17 cellular contexts compared by ENCODE assay signal in genomic region chr5:65209341-65209740, GRCh38.
A peak's percentile ranks its signal among the peaks of the same experiment; 100 is the strongest.
DNase-seq lines count a peak whose midpoint lies in the region; ATAC-seq, FAIRE-seq and TF ChIP-seq lines count a peak whose summit lies in the region.
"Had no signal": no experiment of that assay in that cellular context is flagged by ENCODE, and none has a peak within 500 bp of the region (broad histone marks: within the 10 kb centered on the region; RNA-seq: fewer than 3 reads in every experiment).

No MANE protein-coding gene starts in this region.

- no peak for ATAC-seq in HG03354 (IDR thresholded peaks at IDR 0.05; ENCODE audit: poor library complexity, severe bottlenecking, unreplicated experiment)
- ATAC-seq: gastrocnemius medialis, left cardiac atrium had no signal

- POLR2A ChIA-PET in AG04449 (lab: Yijun Ruan, JAX) = interaction anchor here (1.0 kb wide), 1 partner anchor 171 kb away, joined by 4 read pairs; no protein-coding TSS in a partner anchor
- POLR2A ChIA-PET in activated CD4-positive, alpha-beta memory T cell treated with anti-CD3 and anti-CD28 coated beads for 36 hours (lab: Charles Lee) = no interaction called here

- H3K4me1 Mint-ChIP-seq in astrocyte (ENCODE audit: low read depth, unreplicated experiment) (peaks cover 16% of the 10 kb centered on the region), progenitor cell of endocrine pancreas (ENCODE audit: low read depth) (no peaks in the 10 kb centered on the region)
- H3K4me1 Mint-ChIP-seq in activated CD4-positive, alpha-beta memory T cell treated with anti-CD3 and anti-CD28 coated beads for 36 hours (ENCODE audit: low read depth) = no peaks in the 10 kb centered on the region
- H3K4me1 Mint-ChIP-seq: nephron progenitor cell had no signal

- H3K9me3 Mint-ChIP-seq in astrocyte (ENCODE audit: unreplicated experiment) = no peaks in the 10 kb centered on the region
- H3K9me3 Mint-ChIP-seq in activated CD4-positive, alpha-beta memory T cell treated with anti-CD3 and anti-CD28 coated beads for 36 hours = no peaks in the 10 kb centered on the region
- H3K9me3 Mint-ChIP-seq in progenitor cell of endocrine pancreas (ENCODE audit: low read depth) = peaks cover 3% of the 10 kb centered on the region
- H3K9me3 Mint-ChIP-seq: nephron progenitor cell had no signal

- peak; percentile 99 for FAIRE-seq in astrocyte (lab: Jason Lieb, UNC)

- no peaks in the 10 kb centered on the region for H3K27me3 ChIP-seq in astrocyte (ENCODE audit: insufficient read depth, low read length)
- H3K27me3 ChIP-seq: gastrocnemius medialis had no signal

- H3K4me3 Mint-ChIP-seq in astrocyte (ENCODE audit: unreplicated experiment) (no peak overlapping the region), progenitor cell of endocrine pancreas (ENCODE audit: low read depth) (no peak overlapping the region)
- H3K4me3 Mint-ChIP-seq in activated CD4-positive, alpha-beta memory T cell treated with anti-CD3 and anti-CD28 coated beads for 36 hours = no peak overlapping the region
- H3K4me3 Mint-ChIP-seq: activated T-cell treated with anti-CD3 and anti-CD28 coated beads, Interleukin-2, amount 50 U/mL, for 72 hours; nephron progenitor cell had no signal

- DNase-seq in AG04449 (ENCODE audit: low read depth, low spot score) = peak; percentile 85
- peak; percentile 60 for DNase-seq in HPDE6-E6E7 (ENCODE audit: extremely low spot score)
- peak; percentile 95 for DNase-seq in astrocyte (ENCODE audit: low read depth)
- peak; percentile 72 for DNase-seq in glomerular visceral epithelial cell (ENCODE audit: extremely low spot score)
- DNase-seq in NCI-H1694 treated with DMSO at 0.1 percent for 48 hours (lab: John Stamatoyannopoulos, UW) = no peak
- DNase-seq in activated CD4-positive, alpha-beta memory T cell treated with anti-CD3 and anti-CD28 coated beads for 36 hours = no peak
- DNase-seq in progenitor cell of endocrine pancreas (ENCODE audit: low spot score, unreplicated experiment) = no peak
- DNase-seq: activated T-cell treated with anti-CD3 and anti-CD28 coated beads, Interleukin-2, amount 50 U/mL, for 72 hours; C1 segment of cervical spinal cord; gastrocnemius medialis; left cardiac atrium; NCI-H345; nephron progenitor cell; SIG-M5; stimulated activated CD4-positive, alpha-beta T cell treated with anti-CD3 and anti-CD28 coated beads, Interleukin-15, amount 100 ng/mL, for 24 hours; stimulated activated CD8-positive, alpha-beta memory T cell treated with anti-CD3 and anti-CD28 coated beads, Interleukin-4, amount 100 ng/mL, for 48 hours had no signal

- peak overlapping the region; percentile 79 for H3K9ac ChIP-seq in astrocyte (ENCODE audit: low read length)

- peaks cover 3% of the 10 kb centered on the region for H3K79me2 ChIP-seq in astrocyte (ENCODE audit: insufficient read depth, low read length)

- CTCF ChIA-PET in AG04449 (lab: Yijun Ruan, JAX) = interaction anchor here (1.0 kb wide), 1 partner anchor 109 kb away, joined by 3 read pairs; no protein-coding TSS in a partner anchor
- CTCF ChIA-PET in activated CD4-positive, alpha-beta memory T cell treated with anti-CD3 and anti-CD28 coated beads for 36 hours (lab: Charles Lee) = no interaction called here

- intact Hi-C loops in activated CD4-positive, alpha-beta memory T cell treated with anti-CD3 and anti-CD28 coated beads for 36 hours (cut with micrococcal nuclease) = no loop called here

- peaks cover 26% of the 10 kb centered on the region for H3K36me3 ChIP-seq in astrocyte (ENCODE audit: insufficient read depth, low read length)
- H3K36me3 ChIP-seq: gastrocnemius medialis had no signal

- H3K27me3 Mint-ChIP-seq in astrocyte (ENCODE audit: low read depth, unreplicated experiment) = no peaks in the 10 kb centered on the region
- H3K27me3 Mint-ChIP-seq in activated CD4-positive, alpha-beta memory T cell treated with anti-CD3 and anti-CD28 coated beads for 36 hours = peaks cover 5% of the 10 kb centered on the region
- H3K27me3 Mint-ChIP-seq in progenitor cell of endocrine pancreas = no peaks in the 10 kb centered on the region

- peaks cover 17% of the 10 kb centered on the region for H3K4me1 ChIP-seq in astrocyte (ENCODE audit: insufficient read depth, low read length)
- H3K4me1 ChIP-seq: gastrocnemius medialis had no signal

- H2AFZ ChIP-seq in astrocyte (ENCODE audit: low read depth, low read length) = peak overlapping the region; percentile 1

- H3K36me3 Mint-ChIP-seq in astrocyte (ENCODE audit: low read depth, unreplicated experiment) = peaks cover 24% of the 10 kb centered on the region
- H3K36me3 Mint-ChIP-seq in activated CD4-positive, alpha-beta memory T cell treated with anti-CD3 and anti-CD28 coated beads for 36 hours = no peaks in the 10 kb centered on the region
- H3K36me3 Mint-ChIP-seq in progenitor cell of endocrine pancreas (ENCODE audit: insufficient read depth) = peaks cover 2% of the 10 kb centered on the region

- peak overlapping the region; percentile 96 for H3K27ac ChIP-seq in astrocyte (ENCODE audit: low read depth, low read length)
- H3K27ac ChIP-seq: gastrocnemius medialis had no signal

- H3K4me2 ChIP-seq in astrocyte (ENCODE audit: low read length) = peak overlapping the region; percentile 14

- TF ChIP-seq CTCF in AG04449 (IDR thresholded peaks at IDR 0.05; ENCODE audit: insufficient read depth, low read length, missing control alignments) (no peak), astrocyte (IDR thresholded peaks at IDR 0.05; ENCODE audit: insufficient read depth, low read depth, low read length) (no peak), progenitor cell of endocrine pancreas (IDR thresholded peaks at IDR 0.05; ENCODE audit: unreplicated experiment) (no peak)

- H3K27ac Mint-ChIP-seq in astrocyte (ENCODE audit: unreplicated experiment) = peak overlapping the region; percentile 98
- no peak overlapping the region for H3K27ac Mint-ChIP-seq in activated CD4-positive, alpha-beta memory T cell treated with anti-CD3 and anti-CD28 coated beads for 36 hours
- H3K27ac Mint-ChIP-seq in progenitor cell of endocrine pancreas = no peak overlapping the region
- H3K27ac Mint-ChIP-seq: activated T-cell treated with anti-CD3 and anti-CD28 coated beads, Interleukin-2, amount 50 U/mL, for 72 hours had no signal

- H3K4me3 ChIP-seq in AG04449 (ENCODE audit: low read depth, low read length) (no peak overlapping the region), astrocyte (ENCODE audit: insufficient read depth, low read depth, low read length) (no peak overlapping the region)
- H3K4me3 ChIP-seq: gastrocnemius medialis had no signal

- H3K9me3 ChIP-seq in astrocyte (ENCODE audit: insufficient read depth, low read depth, low read length) = no peaks in the 10 kb centered on the region
- H3K9me3 ChIP-seq: gastrocnemius medialis had no signal

- no peaks in the 10 kb centered on the region for H4K20me1 ChIP-seq in astrocyte (ENCODE audit: insufficient read depth, low read length)

Comparison
In these comparisons a context has a peak if more than half of its experiments do, and no peak if none do; other contexts are left out.
1. DNase-seq: peak in AG04449 (single experiment), HPDE6-E6E7 (single experiment), astrocyte (single experiment) and glomerular visceral epithelial cell (single experiment); none in NCI-H1694 treated with DMSO at 0.1 percent for 48 hours (single experiment), activated CD4-positive, alpha-beta memory T cell treated with anti-CD3 and anti-CD28 coated beads for 36 hours (single experiment) and progenitor cell of endocrine pancreas (single experiment).